Comparison of ENCODE assay signal across 29 cellular contexts in the genomic region with DNA sequence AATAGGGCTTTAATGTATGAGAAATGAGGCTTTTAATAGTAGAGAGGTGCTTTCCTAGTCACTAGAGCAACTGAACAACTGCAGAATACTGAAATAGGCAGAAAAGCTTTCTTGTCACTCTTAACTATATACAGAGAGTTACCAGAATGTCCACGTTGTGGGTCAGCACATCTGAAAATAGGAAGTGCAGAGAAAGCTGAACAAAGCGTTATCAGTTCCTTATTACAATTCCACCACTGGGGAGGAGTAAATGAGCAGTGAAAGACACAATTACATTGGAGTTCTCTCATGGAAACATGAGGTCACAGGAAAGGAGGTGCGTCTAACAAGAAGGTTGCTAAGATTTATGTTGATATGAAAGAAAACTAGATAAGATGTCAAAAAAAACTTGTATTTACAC.
"Had no signal": no experiment of that assay in that cellular context is flagged by ENCODE, and none has a peak within 500 bp of the region (broad histone marks: within the 10 kb centered on the region; RNA-seq: fewer than 3 reads in every experiment).

No MANE protein-coding gene starts in this region.

- FAIRE-seq: colon had no signal

- H3K4me3 ChIP-seq: SJSA1 had no signal

- ATAC-seq: activated naive CD8-positive, alpha-beta T cell treated with anti-CD3 and anti-CD28 coated beads, Interleukin-2, amount 50 U/mL, for 24 hours; Panc1; SK-N-SH treated with all-trans-retinoic acid at 6 μM for 48 hours had no signal

- H3K27me3 ChIP-seq: SJSA1 had no signal

- H3K9me3 ChIP-seq: SJSA1 had no signal

- H3K36me3 ChIP-seq: SJSA1 had no signal

- H3K4me1 ChIP-seq: SJSA1 had no signal

- DNase-seq: activated B cell treated with CpG ODN at 0.5 μM for 24 hours; activated CD4-positive, alpha-beta memory T cell treated with anti-CD3 and anti-CD28 coated beads for 36 hours; activated CD4-positive, alpha-beta T cell treated with anti-CD3 and anti-CD28 coated beads for 4 hours; activated CD4-positive, alpha-beta T cell treated with anti-CD3 and anti-CD28 coated beads, Interleukin-2, amount 50 U/mL, for 1 hour; activated CD4-positive, CD25-positive, alpha-beta regulatory T cell treated with anti-CD3 and anti-CD28 coated beads, Interleukin-2, amount 50 U/mL, for 72 hours; activated CD8-positive, alpha-beta memory T cell treated with anti-CD3 and anti-CD28 coated beads, Interleukin-2, amount 50 U/mL, for 4 hours; activated effector memory CD4-positive, alpha-beta T cell treated with Interleukin-2 at 50 U/mL for 16 hours; activated naive CD4-positive, alpha-beta T cell treated with anti-CD3 and anti-CD28 coated beads, Interleukin-2, amount 10 ng/mL, durations not matched to agents 7 days and 5 days; activated naive CD8-positive, alpha-beta T cell treated with anti-CD3 and anti-CD28 coated beads, Interleukin-2, amount 50 U/mL, for 24 hours; activated T-cell treated with anti-CD3 and anti-CD28 coated beads, Interleukin-2, amount 50 U/mL, for 48 hours; central memory CD4-positive, alpha-beta T cell; MM.1S; MV-4-11; NCI-H1092; NCI-H1436 treated with DMSO at 0.1 percent for 48 hours; NCI-H1694 treated with DMSO at 0.1 percent for 48 hours; NCI-H2029; NCI-H345; NCI-H524 treated with DMSO at 0.1 percent for 48 hours; SHP77 treated with DMSO at 0.1 percent for 48 hours; SW 1271; T-helper 1 cell; T-helper 2 cell; T-helper 9 cell had no signal

- H3K27ac ChIP-seq: SJSA1, VCaP had no signal
